18 cellular contexts compared by ENCODE assay signal in the genomic region with DNA sequence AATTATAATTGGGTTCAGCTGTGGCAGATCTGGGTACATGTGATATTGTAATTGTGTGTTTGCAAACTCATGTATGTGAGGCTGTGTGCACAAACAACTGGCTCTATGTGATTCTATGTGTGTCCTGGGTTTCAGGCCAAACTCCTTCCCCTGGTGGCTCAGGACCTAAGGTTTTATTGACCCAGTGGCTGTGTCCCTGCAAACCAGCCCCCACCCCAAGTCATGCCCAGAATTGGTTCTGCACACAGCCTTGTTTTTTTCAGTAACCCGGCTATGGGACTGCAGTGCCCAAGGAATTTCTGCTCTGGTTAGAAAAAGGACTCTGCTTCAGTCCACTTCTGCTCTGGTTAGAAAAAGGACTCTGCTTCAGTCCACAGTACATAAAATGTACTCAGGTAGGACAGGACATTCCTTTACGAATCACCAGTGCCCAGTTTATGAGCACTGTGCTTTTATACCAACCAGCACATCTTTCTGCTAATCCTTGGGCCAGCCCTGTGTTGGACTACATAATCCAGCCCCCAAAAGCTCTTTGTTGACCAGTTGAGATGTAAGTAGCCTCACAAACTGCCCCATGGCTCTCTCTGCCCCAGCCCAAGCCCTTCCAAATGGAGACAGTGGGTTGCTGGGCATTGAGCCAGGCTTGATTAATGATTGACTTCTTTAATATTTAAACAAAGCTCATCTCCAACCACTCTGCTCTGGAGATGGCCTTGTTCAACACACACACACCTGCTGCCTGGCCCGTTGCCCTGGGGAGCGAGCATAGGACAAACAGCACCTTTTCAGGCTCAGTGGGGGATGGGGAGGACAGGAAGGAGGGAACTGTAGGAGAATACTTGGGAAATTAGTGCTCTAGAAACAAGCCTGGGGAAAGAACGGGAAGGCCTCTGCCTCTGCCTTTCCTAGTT. TPM values are rescaled to one million over a fixed set of nuclear protein-coding genes. Genes with fewer than 3 reads are reported as not detected.
DNase-seq lines count a peak whose midpoint lies in the region; ATAC-seq and TF ChIP-seq lines count a peak whose summit lies in the region.
"Had no signal": no experiment of that assay in that cellular context is flagged by ENCODE, and none has a peak within 500 bp of the region (broad histone marks: within the 10 kb centered on the region; RNA-seq: fewer than 3 reads in every experiment).

No MANE protein-coding gene starts in this region.

- H3K4me1 ChIP-seq in HCT116 (ENCODE audit: control insufficient read depth in 1 of 2, insufficient read depth in 2 of 2, low read length in 2 of 2): peaks cover 16 to 26% of the 10 kb centered on the region in 2 experiments
- H3K4me1 ChIP-seq in Peyer's patch: peaks cover 0 to 66% (median 8%) of the 10 kb centered on the region in 4 donors
- H3K4me1 ChIP-seq: BLaER1, psoas muscle had no signal

- TF ChIP-seq POLR2A in HCT116 (IDR thresholded peaks at IDR 0.05; ENCODE audit: borderline replicate concordance, extremely low read depth, insufficient read depth, insufficient read length) (no peak), Peyer's patch (IDR thresholded peaks at IDR 0.05) (peak in 1 of 2 donors; percentile 43)

- CTCF ChIA-PET in HCT116 (lab: Charles Lee): no interaction called here

- no peak for ATAC-seq in HCT116
- ATAC-seq: psoas muscle had no signal

- intact Hi-C loops in HCT116 (cut with micrococcal nuclease): no loop called here

- RAD21 ChIA-PET in HCT116 (lab: Charles Lee; ENCODE audit: low non-redundant PET in 1 of 2, low total read pairs in 2 of 2, uncharacterized antibody in 2 of 2, unreplicated experiment in 2 of 2): no interaction called here

- H3K36me3 ChIP-seq in HCT116 (ENCODE audit: control insufficient read depth in 1 of 2, insufficient read depth in 2 of 2, low read length in 2 of 2) (no peaks in the 10 kb centered on the region), Peyer's patch (no peaks in the 10 kb centered on the region)
- H3K36me3 ChIP-seq: BLaER1, cardiac muscle cell had no signal

- H4K20me1 ChIP-seq in HCT116 (ENCODE audit: insufficient read depth): no peaks in the 10 kb centered on the region

- POLR2A ChIA-PET in HCT116 (lab: Charles Lee): no interaction called here

- no peak overlapping the region for H3K9ac ChIP-seq in HCT116 (ENCODE audit: low read length)
- H3K9ac ChIP-seq: BLaER1 had no signal

- BruUV-seq in HCT116 (replicated peaks; lab: Mats Ljungman, UMichigan): no TSS peak

- H3K27me3 ChIP-seq in HCT116 (ENCODE audit: insufficient read depth, low read length) (peaks cover 7% of the 10 kb centered on the region; the same call in 1 of the 2 replicates), Peyer's patch (no peaks in the 10 kb centered on the region)
- H3K27me3 ChIP-seq: BLaER1 had no signal

- no peak overlapping the region for H2AFZ ChIP-seq in HCT116 (ENCODE audit: low read depth, low read length, poor library complexity, severe bottlenecking)

- TF ChIP-seq CTCF in HCT116 (IDR thresholded peaks at IDR 0.05 in 2 of 3, conservative IDR thresholded peaks at IDR 0.05 in 1 of 3; ENCODE audit: borderline replicate concordance in 1 of 3, insufficient read depth in 1 of 3, low read depth in 2 of 3, low read length in 2 of 3) (no peak), Peyer's patch (IDR thresholded peaks at IDR 0.05) (no peak)

- H3K9me3 ChIP-seq in HCT116 (ENCODE audit: control insufficient read depth in 1 of 2, insufficient read depth in 1 of 2, low read depth in 1 of 2, low read length in 2 of 2): no peaks in the 10 kb centered on the region
- no peaks in the 10 kb centered on the region for H3K9me3 ChIP-seq in Peyer's patch
- H3K9me3 ChIP-seq: BLaER1, psoas muscle had no signal

- TF ChIP-seq RAD21 in HCT116 (IDR thresholded peaks at IDR 0.05; ENCODE audit: low read depth): no peak

- no peak overlapping the region for H3K4me3 ChIP-seq in HCT116 (replicated peaks in 1 of 2; ENCODE audit: low read depth in 1 of 2, low read length in 2 of 2)
- peak overlapping the region in 1 of 4 donors; percentile 32 for H3K4me3 ChIP-seq in Peyer's patch
- H3K4me3 ChIP-seq: BLaER1, cardiac muscle cell, psoas muscle had no signal

- no peak for DNase-seq in HCT116 (ENCODE audit: low read depth, low spot score)
- peak; percentile 97 for DNase-seq in NCI-H2029 (lab: John Stamatoyannopoulos, UW)
- DNase-seq in Peyer's patch: peak in 2 of 3 donors; percentile 94
- DNase-seq in mucosa of gallbladder (ENCODE audit: low spot score): peak; percentile 71
- no peak for DNase-seq in stimulated activated naive CD4-positive, alpha-beta T cell treated with Interleukin-2 at 50 U/mL for 16 hours (lab: John Stamatoyannopoulos, UW)
- no peak for DNase-seq in foreskin melanocyte
- no peak for DNase-seq in stimulated activated naive CD4-positive, alpha-beta T cell (lab: John Stamatoyannopoulos, UW)
- DNase-seq in activated naive CD4-positive, alpha-beta T cell (lab: John Stamatoyannopoulos, UW): no peak
- DNase-seq: activated CD4-positive, alpha-beta T cell treated with anti-CD3 and anti-CD28 coated beads, Interleukin-2, amount 10 ng/mL, durations not matched to agents 24 days and 14 days; activated gamma-delta T cell treated with Interleukin-2 at 50 U/mL for 16 hours; hypothalamus; psoas muscle; stimulated activated CD4-positive, alpha-beta T cell treated with anti-CD3 and anti-CD28 coated beads, Interleukin-4, amount 100 ng/mL, for 1 hour had no signal

- H3K9me2 ChIP-seq in HCT116 (ENCODE audit: insufficient read depth): no peaks in the 10 kb centered on the region

- H3K4me2 ChIP-seq in HCT116 (ENCODE audit: low read length): peak overlapping the region; percentile 36; the same call in 1 of the 2 replicates
- H3K4me2 ChIP-seq: BLaER1 had no signal

- no peaks in the 10 kb centered on the region for H3K79me2 ChIP-seq in HCT116 (ENCODE audit: insufficient read depth, low read length)

- H3K27ac ChIP-seq in HCT116 (ENCODE audit: low read depth, low read length) (no peak overlapping the region; the same call in 1 of the 2 replicates), Peyer's patch (peak overlapping the region in 3 of 4 donors; percentile 68 to 92 (median 92))
- H3K27ac ChIP-seq: BLaER1, cardiac muscle cell, epithelial cell of prostate, psoas muscle had no signal

TF ChIP-seq in HCT116, 20 proteins besides CTCF, POLR2A, EP300 and RAD21:
- no peak for TF ChIP-seq FOSL1 (IDR thresholded peaks at IDR 0.05; ENCODE audit: low read depth)
- TF ChIP-seq EGR1 (IDR thresholded peaks at IDR 0.05; ENCODE audit: low read depth): no peak
- TF ChIP-seq EZH2phosphoT487 (IDR thresholded peaks at IDR 0.05; ENCODE audit: borderline replicate concordance): no peak
- TF ChIP-seq CEBPB (IDR thresholded peaks at IDR 0.05; ENCODE audit: low read depth): no peak
- no peak for TF ChIP-seq YY1 (IDR thresholded peaks at IDR 0.05; ENCODE audit: extremely low read depth, insufficient replicate concordance, low read depth, low read length)

RNA-seq across cellular contexts. Expression of a gene that starts 2.9 kb away (rescaled TPM):
- total RNA-seq in HCT116 (2021; ENCODE audit: unreplicated experiment): not detected
- polyA plus RNA-seq in HCT116 (2012): 0.03 and 0.04 TPM in 2 replicates
- 10 to 100 TPM in 3 of 4 donors, 1 to 10 TPM in 1; 3.3 to 78.6 (median 26.7) TPM for total RNA-seq in Peyer's patch
- not detected for total RNA-seq in mucosa of gallbladder
- total RNA-seq: activated CD4-positive, alpha-beta T cell treated with anti-CD3 and anti-CD28 coated beads, Interleukin-2, amount 10 ng/mL, durations not matched to agents 24 days and 14 days; mesenteric fat pad; psoas muscle; T-helper 1 cell treated with Interleukin-12 subunit alpha and Interleukin-12 subunit beta and Interleukin-4 antibody, amounts not matched to agents 30 ng/mL and 1 ng/mL, for 36 hours had no signal
- polyA plus RNA-seq: psoas muscle had no signal

RNA-seq across cellular contexts. Expression of a gene that starts 30.1 kb away (rescaled TPM):
- total RNA-seq in HCT116 (2021; ENCODE audit: unreplicated experiment) (144 TPM), Peyer's patch (10 to 100 TPM; 32.2 to 65.3 (median 48.9) TPM), mucosa of gallbladder (81.8 TPM)
- 137 and 147 TPM in 2 replicates for polyA plus RNA-seq in HCT116 (2012)

RNA-seq across cellular contexts. Expression of a gene that starts 43.4 kb away (rescaled TPM):
- total RNA-seq in HCT116 (2021; ENCODE audit: unreplicated experiment): 7.7 TPM
- 2.4 and 3.5 TPM in 2 replicates for polyA plus RNA-seq in HCT116 (2012)
- 1,000 to 10,000 TPM in 2 of 4 donors, 100 to 1,000 TPM in 1, 10 to 100 TPM in 1; 42.9 to 1,678 (median 1,106) TPM for total RNA-seq in Peyer's patch
- total RNA-seq in mucosa of gallbladder: 22.8 TPM
- total RNA-seq: activated CD4-positive, alpha-beta T cell treated with anti-CD3 and anti-CD28 coated beads, Interleukin-2, amount 10 ng/mL, durations not matched to agents 24 days and 14 days had no signal

Comparison
In these comparisons a context has a peak if more than half of its experiments do, and no peak if none do; other contexts are left out.
1. DNase-seq: peak in NCI-H2029 (single experiment), Peyer's patch (2 of 3) and mucosa of gallbladder (single experiment); none in HCT116 (single experiment), stimulated activated naive CD4-positive, alpha-beta T cell treated with Interleukin-2 at 50 U/mL for 16 hours (single experiment), foreskin melanocyte (single experiment), stimulated activated naive CD4-positive, alpha-beta T cell (0 of 6) and activated naive CD4-positive, alpha-beta T cell (0 of 4).